ENCODE assay signal across 15 cellular contexts in the genomic region with DNA sequence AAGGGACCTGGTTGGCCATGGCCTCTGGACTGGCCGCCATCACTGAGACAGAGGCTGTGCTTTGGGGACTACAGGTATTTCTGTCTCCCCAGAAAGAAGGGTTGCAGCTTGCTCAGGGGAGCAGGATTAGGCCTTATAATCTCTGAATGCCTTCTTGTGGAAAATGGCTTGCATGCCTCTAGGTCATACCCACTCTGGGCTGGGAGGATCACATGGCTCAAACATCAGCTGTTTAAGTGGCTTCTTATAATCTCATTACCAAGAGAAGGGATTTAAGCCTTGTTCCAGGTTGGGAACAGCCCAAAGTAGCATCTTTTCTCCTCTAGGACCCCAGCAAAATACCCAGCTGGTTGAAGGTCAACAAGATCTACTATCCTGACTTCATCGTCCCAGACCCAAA.
"Had no signal": no experiment of that assay in that cellular context is flagged by ENCODE, and none has a peak within 500 bp of the region (broad histone marks: within the 10 kb centered on the region; RNA-seq: fewer than 3 reads in every experiment).

No MANE protein-coding gene starts in this region.

- H3K27ac Mint-ChIP-seq: activated naive CD4-positive, alpha-beta T cell treated with anti-CD3 and anti-CD28 coated beads, Interleukin-2, amount 50 U/mL, for 24 hours had no signal

- H3K4me3 Mint-ChIP-seq: activated naive CD4-positive, alpha-beta T cell treated with anti-CD3 and anti-CD28 coated beads, Interleukin-2, amount 50 U/mL, for 24 hours had no signal

- H3K27ac ChIP-seq: colonic mucosa, foreskin keratinocyte, upper lobe of left lung had no signal

- ATAC-seq: foreskin keratinocyte had no signal

- DNase-seq: activated CD4-positive, CD25-positive, alpha-beta regulatory T cell treated with anti-CD3 and anti-CD28 coated beads, Interleukin-2, amount 50 U/mL, for 72 hours; activated effector memory CD4-positive, alpha-beta T cell treated with anti-CD3 and anti-CD28 coated beads, Interleukin-2, amount 50 U/mL, for 16 hours; activated T-cell treated with anti-CD3 and anti-CD28 coated beads, Interleukin-2, amount 50 U/mL, for 1 hour; adrenal gland; caudate nucleus; colonic mucosa; foreskin keratinocyte; kidney glomerular epithelial cell; posterior cingulate gyrus; SIG-M5; stimulated activated CD4-positive, alpha-beta T cell treated with anti-CD3 and anti-CD28 coated beads, Interleukin-15, amount 100 ng/mL, for 24 hours; stimulated activated CD4-positive, alpha-beta T cell treated with anti-CD3 and anti-CD28 coated beads, Interleukin-4, amount 100 ng/mL, for 1 hour; stimulated activated naive CD4-positive, alpha-beta T cell; upper lobe of left lung had no signal

- H3K9me3 Mint-ChIP-seq: activated naive CD4-positive, alpha-beta T cell treated with anti-CD3 and anti-CD28 coated beads, Interleukin-2, amount 50 U/mL, for 24 hours had no signal
